In the genomic region with DNA sequence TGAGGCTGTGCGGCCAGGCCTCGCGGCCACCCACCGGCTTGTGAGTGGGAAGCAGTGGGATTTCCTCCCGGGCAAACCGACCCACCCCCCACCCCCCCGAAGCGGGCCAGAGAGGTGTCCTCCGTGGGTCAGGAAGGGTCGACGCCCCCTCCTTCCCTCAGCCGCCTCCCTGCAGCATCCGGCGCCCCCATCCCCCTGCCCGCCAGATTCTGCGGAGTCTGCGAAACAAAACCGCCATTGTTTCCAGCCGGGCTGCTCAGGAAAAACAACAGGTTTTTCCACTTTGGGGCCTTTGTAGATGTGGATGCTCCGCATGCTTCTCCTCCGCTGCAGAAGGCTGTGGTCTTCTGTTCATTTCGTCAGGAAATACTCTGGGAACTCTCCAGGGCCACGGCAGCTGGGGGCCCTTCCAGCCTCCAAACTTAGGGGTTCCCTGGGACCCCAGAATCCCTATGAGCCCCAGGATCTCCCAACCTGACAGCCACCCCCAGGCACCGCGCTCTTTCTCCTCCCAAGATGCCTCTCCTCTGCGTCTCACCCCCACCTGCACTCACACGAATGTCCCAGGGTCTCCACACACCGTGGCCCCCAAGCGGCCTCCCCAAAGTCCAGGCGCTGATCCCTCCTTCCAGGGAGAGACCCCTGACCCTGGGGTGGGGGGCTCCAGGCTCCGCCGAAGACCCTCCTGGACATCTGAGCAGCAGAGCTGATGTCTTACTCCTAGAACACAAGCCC, we compare ENCODE assay signal across 1 cellular context.
TF ChIP-seq lines count a peak whose summit lies in the region.

No MANE protein-coding gene starts in this region.

TF ChIP-seq in H1, 55 proteins besides CTCF, POLR2A, EP300 and RAD21:
- TF ChIP-seq YY1 (IDR thresholded peaks at IDR 0.05; ENCODE audit: low read depth, low read length), result peak; percentile 73; the same call in 1 of the 2 replicates
- peak; percentile 82 for TF ChIP-seq ASH2L (IDR thresholded peaks at IDR 0.05; ENCODE audit: low read length)
- TF ChIP-seq, protein P1, sequence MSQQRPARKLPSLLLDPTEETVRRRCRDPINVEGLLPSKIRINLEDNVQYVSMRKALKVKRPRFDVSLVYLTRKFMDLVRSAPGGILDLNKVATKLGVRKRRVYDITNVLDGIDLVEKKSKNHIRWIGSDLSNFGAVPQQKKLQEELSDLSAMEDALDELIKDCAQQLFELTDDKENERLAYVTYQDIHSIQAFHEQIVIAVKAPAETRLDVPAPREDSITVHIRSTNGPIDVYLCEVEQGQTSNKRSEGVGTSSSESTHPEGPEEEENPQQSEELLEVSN (IDR thresholded peaks at IDR 0.05), result peak; percentile 29
TF ChIP-seq in H1: peak in this region for 3; not testable (repeated sequence) for 52.
